1 cellular context compared by ENCODE assay signal in genomic region chr11:58647141-58647699, GRCh38.
TF ChIP-seq lines count a peak whose summit lies in the region.

No MANE protein-coding gene starts in this region.

TF ChIP-seq in K562, 482 proteins besides CTCF, POLR2A, EP300 and RAD21:
- no peak for TF ChIP-seq ZNF24 (IDR thresholded peaks at IDR 0.05)
- TF ChIP-seq, protein P1, sequence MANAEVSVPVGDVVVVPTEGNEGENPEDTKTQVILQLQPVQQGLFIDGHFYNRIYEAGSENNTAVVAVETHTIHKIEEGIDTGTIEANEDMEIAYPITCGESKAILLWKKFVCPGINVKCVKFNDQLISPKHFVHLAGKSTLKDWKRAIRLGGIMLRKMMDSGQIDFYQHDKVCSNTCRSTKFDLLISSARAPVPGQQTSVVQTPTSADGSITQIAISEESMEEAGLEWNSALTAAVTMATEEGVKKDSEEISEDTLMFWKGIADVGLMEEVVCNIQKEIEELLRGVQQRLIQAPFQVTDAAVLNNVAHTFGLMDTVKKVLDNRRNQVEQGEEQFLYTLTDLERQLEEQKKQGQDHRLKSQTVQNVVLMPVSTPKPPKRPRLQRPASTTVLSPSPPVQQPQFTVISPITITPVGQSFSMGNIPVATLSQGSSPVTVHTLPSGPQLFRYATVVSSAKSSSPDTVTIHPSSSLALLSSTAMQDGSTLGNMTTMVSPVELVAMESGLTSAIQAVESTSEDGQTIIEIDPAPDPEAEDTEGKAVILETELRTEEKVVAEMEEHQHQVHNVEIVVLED (CRISPR knock-in tag; IDR thresholded peaks at IDR 0.05): no peak
